Comparison of ENCODE assay signal across 8 cellular contexts in genomic region chr3:148759425-148759824, GRCh38.
"Had no signal": no experiment of that assay in that cellular context is flagged by ENCODE, and none has a peak within 500 bp of the region (broad histone marks: within the 10 kb centered on the region; RNA-seq: fewer than 3 reads in every experiment).

No MANE protein-coding gene starts in this region.

- H3K4me3 ChIP-seq: lower lobe of right lung, sigmoid colon, thoracic aorta had no signal

- H3K9me3 ChIP-seq: lower lobe of right lung, sigmoid colon, thoracic aorta had no signal

- H3K4me1 ChIP-seq: sigmoid colon had no signal

- H3K27ac ChIP-seq: lower lobe of right lung, sigmoid colon, thoracic aorta, VCaP had no signal

- DNase-seq: activated CD4-positive, alpha-beta T cell treated with anti-CD3 and anti-CD28 coated beads for 1 hour; effector CD4-positive, alpha-beta T cell; hypothalamus; lower lobe of right lung; sigmoid colon; stimulated activated naive B cell treated with anti-CD40 and anti-IgM and Interleukin-4, amounts not matched to agents 10 μg/mL and 1 μg/mL and 100 μg/mL, for 72 hours had no signal

- H3K27me3 ChIP-seq: sigmoid colon had no signal

- H3K36me3 ChIP-seq: lower lobe of right lung, sigmoid colon, thoracic aorta had no signal
